8 cellular contexts compared by ENCODE assay signal in genomic region chr3:143849854-143850549, GRCh38. TPM values are rescaled to one million over a fixed set of nuclear protein-coding genes. Genes with fewer than 3 reads are reported as not detected.
DNase-seq lines count a peak whose midpoint lies in the region; ATAC-seq and TF ChIP-seq lines count a peak whose summit lies in the region.

No MANE protein-coding gene starts in this region.

- peak; percentile 91 for DNase-seq in MCF 10A (ENCODE audit: unreplicated experiment)
- DNase-seq in breast epithelium (ENCODE audit: low spot score in 2 of 2), result no peak
- DNase-seq in dermis blood vessel endothelial cell, result peak; percentile 43
- DNase-seq in stimulated activated effector memory CD8-positive, alpha-beta T cell treated with anti-CD3 and anti-CD28 coated beads, Interleukin-12 subunit alpha, Interleukin-12 subunit beta, amount 100 ng/mL, for 72 hours (ENCODE audit: low spot score in 2 of 2), result no peak
- DNase-seq in OCI-M2 (lab: John Stamatoyannopoulos, UW; ENCODE audit: unreplicated experiment), result no peak
- no peak for DNase-seq in SKM-1 (lab: John Stamatoyannopoulos, UW; ENCODE audit: unreplicated experiment)
- DNase-seq in mesenteric fat pad (ENCODE audit: low spot score), result no peak

- intact Hi-C loops in MCF 10A (cut with micrococcal nuclease), result loop anchor here (5.0 kb wide), 1 partner anchor 73 kb away; no protein-coding TSS in a partner anchor
- intact Hi-C loops in breast epithelium (cut with DNase I; ENCODE audit: low total_unique reads), result no loop called here

- H3K36me3 Mint-ChIP-seq in MCF 10A (ENCODE audit: insufficient read depth, unreplicated experiment), result peaks cover 6% of the 10 kb centered on the region
- H3K36me3 Mint-ChIP-seq in stimulated activated effector memory CD8-positive, alpha-beta T cell treated with anti-CD3 and anti-CD28 coated beads, Interleukin-12 subunit alpha, Interleukin-12 subunit beta, amount 100 ng/mL, for 72 hours, result peaks cover 6% of the 10 kb centered on the region

- H3K9me3 Mint-ChIP-seq in MCF 10A (ENCODE audit: unreplicated experiment), result no peaks in the 10 kb centered on the region
- H3K9me3 Mint-ChIP-seq in stimulated activated effector memory CD8-positive, alpha-beta T cell treated with anti-CD3 and anti-CD28 coated beads, Interleukin-12 subunit alpha, Interleukin-12 subunit beta, amount 100 ng/mL, for 72 hours, result no peaks in the 10 kb centered on the region

- TF ChIP-seq CTCF in MCF 10A (IDR thresholded peaks at IDR 0.05; ENCODE audit: unreplicated experiment), result no peak
- no peak for TF ChIP-seq CTCF in breast epithelium (IDR thresholded peaks at IDR 0.05)

- POLR2A ChIA-PET in MCF 10A (lab: Yijun Ruan, JAX), result interaction anchor here (0.7 to 5.2 kb wide), 23 partner anchors 10 to 849 kb away, joined by 3 to 58 read pairs (median 4); partner anchors contain the start of genes DIPK2A and U2SURP

- H3K27me3 Mint-ChIP-seq in MCF 10A (ENCODE audit: insufficient read depth, unreplicated experiment), result no peaks in the 10 kb centered on the region

- peak overlapping the region; percentile 70 for H3K4me3 Mint-ChIP-seq in MCF 10A (ENCODE audit: unreplicated experiment)
- H3K4me3 Mint-ChIP-seq in stimulated activated effector memory CD8-positive, alpha-beta T cell treated with anti-CD3 and anti-CD28 coated beads, Interleukin-12 subunit alpha, Interleukin-12 subunit beta, amount 100 ng/mL, for 72 hours, result no peak overlapping the region

- CTCF ChIA-PET in MCF 10A (lab: Yijun Ruan, JAX), result interaction anchor here (0.6 to 2.3 kb wide), 12 partner anchors 10 to 1248 kb away, joined by 3 to 11 read pairs (median 3); partner anchors contain the start of gene DIPK2A

- peak overlapping the region; percentile 46 for H3K27ac Mint-ChIP-seq in MCF 10A (ENCODE audit: low read depth, unreplicated experiment)
- peak overlapping the region; percentile 3 for H3K27ac Mint-ChIP-seq in stimulated activated effector memory CD8-positive, alpha-beta T cell treated with anti-CD3 and anti-CD28 coated beads, Interleukin-12 subunit alpha, Interleukin-12 subunit beta, amount 100 ng/mL, for 72 hours

- no TSS peak for BruUV-seq in MCF 10A (replicated peaks; lab: Mats Ljungman, UMichigan)

- peak; percentile 37 for ATAC-seq in HG03457 (IDR thresholded peaks at IDR 0.05; ENCODE audit: unreplicated experiment)
- ATAC-seq in stimulated activated effector memory CD8-positive, alpha-beta T cell treated with anti-CD3 and anti-CD28 coated beads, Interleukin-12 subunit alpha, Interleukin-12 subunit beta, amount 100 ng/mL, for 72 hours, result no peak

- peaks cover 0 to 3% of the 10 kb centered on the region in 2 donors for H3K4me1 ChIP-seq in breast epithelium

- no peaks in the 10 kb centered on the region for H3K36me3 ChIP-seq in breast epithelium

- no peak overlapping the region for H3K4me3 ChIP-seq in breast epithelium

- no peaks in the 10 kb centered on the region for H3K9me3 ChIP-seq in breast epithelium

- no peak overlapping the region for H3K27ac ChIP-seq in breast epithelium

- no peak for TF ChIP-seq POLR2A in breast epithelium (IDR thresholded peaks at IDR 0.05)

- H3K4me1 Mint-ChIP-seq in MCF 10A (ENCODE audit: insufficient read depth, unreplicated experiment), result peaks cover 49% of the 10 kb centered on the region
- peaks cover 33% of the 10 kb centered on the region for H3K4me1 Mint-ChIP-seq in stimulated activated effector memory CD8-positive, alpha-beta T cell treated with anti-CD3 and anti-CD28 coated beads, Interleukin-12 subunit alpha, Interleukin-12 subunit beta, amount 100 ng/mL, for 72 hours

- H3K27me3 ChIP-seq in breast epithelium, result no peaks in the 10 kb centered on the region

RNA-seq across cellular contexts. Expression of gene SLC9A9, which starts 1.7 kb away (rescaled TPM):
- total RNA-seq in MCF 10A (2022), result 2.0 and 2.2 TPM in 2 replicates
- total RNA-seq in breast epithelium, result 10 to 100 TPM in 1 of 3 donors, 1 to 10 TPM in 2; 6.2 to 17.3 (median 7.8) TPM
- total RNA-seq in dermis blood vessel endothelial cell, result 3.2 and 3.6 TPM in 2 replicates
- 21.0 TPM for total RNA-seq in mesenteric fat pad

Comparison
In these comparisons a context has a peak if more than half of its experiments do, and no peak if none do; other contexts are left out.
1. DNase-seq: peak in MCF 10A (single experiment) and dermis blood vessel endothelial cell (single experiment); none in breast epithelium (0 of 2), stimulated activated effector memory CD8-positive, alpha-beta T cell treated with anti-CD3 and anti-CD28 coated beads, Interleukin-12 subunit alpha, Interleukin-12 subunit beta, amount 100 ng/mL, for 72 hours (0 of 2), OCI-M2 (single experiment), SKM-1 (single experiment) and mesenteric fat pad (single experiment).